2 cellular contexts compared by ENCODE assay signal in genomic region chr1:228517655-228518054, GRCh38.
A peak's percentile ranks its signal among the peaks of the same experiment; 100 is the strongest.
TF ChIP-seq lines count a peak whose summit lies in the region.

No MANE protein-coding gene starts in this region.

TF ChIP-seq in HEK293, 187 proteins besides CTCF, POLR2A, EP300 and RAD21 (continued from another document and continues in another):
- TF ChIP-seq ZNF600 (tag by site-specific recombination; IDR thresholded peaks at IDR 0.05) = no peak
- no peak for TF ChIP-seq ZNF302 (tag by site-specific recombination; IDR thresholded peaks at IDR 0.05; ENCODE audit: low read depth)
- TF ChIP-seq ZBTB44 (tag by site-specific recombination; IDR thresholded peaks at IDR 0.05) = no peak
- peak; percentile 25; the same call in 1 of the 2 replicates for TF ChIP-seq ZFHX2 (tag by site-specific recombination; conservative IDR thresholded peaks at IDR 0.05)
- no peak for TF ChIP-seq ZNF146 (tag by site-specific recombination; IDR thresholded peaks at IDR 0.05)
- TF ChIP-seq ZNF335 (tag by site-specific recombination; conservative IDR thresholded peaks at IDR 0.05) = no peak
- no peak for TF ChIP-seq GLIS2 (tag by site-specific recombination; IDR thresholded peaks at IDR 0.05)
- no peak for TF ChIP-seq ZNF214 (tag by site-specific recombination; IDR thresholded peaks at IDR 0.05; ENCODE audit: borderline replicate concordance)
- no peak for TF ChIP-seq ZNF112 (tag by site-specific recombination; IDR thresholded peaks at IDR 0.05)
- TF ChIP-seq ZNF645 (tag by site-specific recombination; IDR thresholded peaks at IDR 0.05) = no peak
- TF ChIP-seq ZNF132 (tag by site-specific recombination; IDR thresholded peaks at IDR 0.05; ENCODE audit: borderline replicate concordance) = no peak
- TF ChIP-seq YY1 (tag by site-specific recombination; IDR thresholded peaks at IDR 0.05) = no peak
- TF ChIP-seq ZNF148 (tag by site-specific recombination; IDR thresholded peaks at IDR 0.05; ENCODE audit: borderline replicate concordance) = peak; percentile 61; the same call in 1 of the 2 replicates
- no peak for TF ChIP-seq KLF10 (tag by site-specific recombination; IDR thresholded peaks at IDR 0.05)
- peak; percentile 92; the same call in 1 of the 2 replicates for TF ChIP-seq ZNF521 (tag by site-specific recombination; IDR thresholded peaks at IDR 0.05)
- no peak for TF ChIP-seq ZNF341 (tag by site-specific recombination; IDR thresholded peaks at IDR 0.05; ENCODE audit: low read depth)
- no peak for TF ChIP-seq MZF1 (tag by site-specific recombination; IDR thresholded peaks at IDR 0.05; ENCODE audit: borderline replicate concordance)
- TF ChIP-seq ZNF548 (tag by site-specific recombination; IDR thresholded peaks at IDR 0.05) = no peak
- no peak for TF ChIP-seq KLF16 (tag by site-specific recombination; IDR thresholded peaks at IDR 0.05)
- TF ChIP-seq ZNF274 (IDR thresholded peaks at IDR 0.05; ENCODE audit: low read length) = no peak
- no peak; the same call in 1 of the 2 replicates for TF ChIP-seq ZNF274 (tag by site-specific recombination; IDR thresholded peaks at IDR 0.05; ENCODE audit: borderline replicate concordance)
- TF ChIP-seq ZNF776 (tag by site-specific recombination; IDR thresholded peaks at IDR 0.05; ENCODE audit: borderline replicate concordance) = peak; percentile 78; the same call in 1 of the 2 replicates
- TF ChIP-seq EGR2 (tag by site-specific recombination; IDR thresholded peaks at IDR 0.05; ENCODE audit: low read depth) = peak; percentile 77; the same call in 1 of the 2 replicates
- no peak for TF ChIP-seq ZSCAN5A (tag by site-specific recombination; IDR thresholded peaks at IDR 0.05)
- no peak for TF ChIP-seq PRDM6 (tag by site-specific recombination; IDR thresholded peaks at IDR 0.05)
- no peak for TF ChIP-seq ZNF791 (tag by site-specific recombination; IDR thresholded peaks at IDR 0.05)

TF ChIP-seq in K562, 482 proteins besides CTCF, POLR2A, EP300 and RAD21 (continued from another document and continues in another):
- no peak for TF ChIP-seq CTCFL (IDR thresholded peaks at IDR 0.05; ENCODE audit: borderline replicate concordance, insufficient read depth, low read depth, low read length, poor library complexity, severe bottlenecking)
- TF ChIP-seq ZMIZ1 (IDR thresholded peaks at IDR 0.05; ENCODE audit: low read depth in 2 of 2, low read length in 2 of 2) = no peak
- TF ChIP-seq PKNOX1 (IDR thresholded peaks at IDR 0.05) = no peak
- TF ChIP-seq ZEB2 (IDR thresholded peaks at IDR 0.05) = no peak
- TF ChIP-seq HBP1 (CRISPR knock-in tag; IDR thresholded peaks at IDR 0.05) = 0 out of 2 replicates have a peak, but pooled peaks have one; percentile 56
- TF ChIP-seq ZNF232 (CRISPR knock-in tag; IDR thresholded peaks at IDR 0.05) = no peak
- no peak for TF ChIP-seq CUX1 (CRISPR knock-in tag; IDR thresholded peaks at IDR 0.05)
- no peak for TF ChIP-seq KDM1A (IDR thresholded peaks at IDR 0.05)
- no peak for TF ChIP-seq ZNF507 (tag; conservative IDR thresholded peaks at IDR 0.05)
- no peak for TF ChIP-seq CBX5 (IDR thresholded peaks at IDR 0.05; ENCODE audit: borderline replicate concordance, low read depth)
- no peak for TF ChIP-seq SAP30 (IDR thresholded peaks at IDR 0.05; ENCODE audit: borderline replicate concordance, insufficient read depth, low read depth, low read length, poor library complexity, severe bottlenecking)
- no peak for TF ChIP-seq CAMTA2 (CRISPR knock-in tag; conservative IDR thresholded peaks at IDR 0.05)
- no peak for TF ChIP-seq ZNF124 (CRISPR knock-in tag; IDR thresholded peaks at IDR 0.05)
- TF ChIP-seq CCNT2 (IDR thresholded peaks at IDR 0.05; ENCODE audit: borderline replicate concordance, extremely low read depth, insufficient read length, low read depth, low read length) = no peak
- TF ChIP-seq ZNF780A (CRISPR knock-in tag; IDR thresholded peaks at IDR 0.05) = no peak
- peak; percentile 66; the same call in 1 of the 2 replicates for TF ChIP-seq ELF4 (CRISPR knock-in tag; IDR thresholded peaks at IDR 0.05)
- TF ChIP-seq L3MBTL2 (IDR thresholded peaks at IDR 0.05) = no peak
- TF ChIP-seq MIER1 (IDR thresholded peaks at IDR 0.05; ENCODE audit: low read depth) = no peak
